ENCODE assay signal across 16 cellular contexts in the genomic region with DNA sequence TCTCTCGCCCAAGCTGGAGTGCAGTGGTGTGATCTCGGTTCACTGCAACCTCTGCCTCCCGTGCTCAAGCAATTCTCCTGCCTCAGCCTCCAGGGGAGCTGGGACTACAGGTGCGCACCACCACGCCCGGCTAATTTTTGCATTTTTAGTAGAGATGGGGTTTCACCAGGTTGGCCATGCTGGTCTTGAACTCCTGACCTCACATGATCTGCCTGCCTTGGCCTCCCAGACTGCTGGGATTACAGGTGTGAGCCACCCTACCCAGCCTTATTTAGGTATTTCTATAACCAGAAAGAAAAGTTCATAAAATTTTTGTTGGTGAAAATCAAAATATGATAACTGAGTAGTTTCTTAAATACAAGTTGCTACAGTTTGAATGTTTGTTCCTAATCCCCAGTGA. TPM values are rescaled to one million over a fixed set of nuclear protein-coding genes. Genes with fewer than 3 reads are reported as not detected.
A peak's percentile ranks its signal among the peaks of the same experiment; 100 is the strongest.
DNase-seq lines count a peak whose midpoint lies in the region; ATAC-seq, FAIRE-seq and TF ChIP-seq lines count a peak whose summit lies in the region.
"Not testable (repeated sequence)": the region's sequence is repeated elsewhere in the genome, so short reads cannot be mapped to it uniquely, and the experiment has no call there.
"Had no signal": no experiment of that assay in that cellular context is flagged by ENCODE, and none has a peak within 500 bp of the region (broad histone marks: within the 10 kb centered on the region; RNA-seq: fewer than 3 reads in every experiment).

No MANE protein-coding gene starts in this region.

- ATAC-seq in CD8-positive, alpha-beta T cell; activated CD8-positive, alpha-beta T cell treated with anti-CD3 and anti-CD28 coated beads for 36 hours: not testable (repeated sequence)

- not testable (repeated sequence) for H3K4me3 ChIP-seq in CD8-positive, alpha-beta T cell (ENCODE audit: low read depth, low read length); astrocyte (ENCODE audit: insufficient read depth, low read depth, low read length); hepatocyte
- H3K4me3 ChIP-seq in HUES6 (ENCODE audit: low read depth, low read length) (peak overlapping the region; percentile 98), PC-9 (peak overlapping the region; percentile 95; the same call in 1 of the 2 replicates)

- not testable (repeated sequence) for BruUV-seq in PC-9 (replicated peaks; lab: Mats Ljungman, UMichigan)

- H3K27me3 Mint-ChIP-seq in CD8-positive, alpha-beta T cell (ENCODE audit: low read depth); activated CD8-positive, alpha-beta T cell treated with anti-CD3 and anti-CD28 coated beads for 36 hours; astrocyte (ENCODE audit: low read depth, unreplicated experiment); nephron (ENCODE audit: low read depth); type B pancreatic cell: not testable (repeated sequence)

- H3K36me3 Mint-ChIP-seq in CD8-positive, alpha-beta T cell = peaks cover 21% of the 10 kb centered on the region
- peaks cover 29% of the 10 kb centered on the region for H3K36me3 Mint-ChIP-seq in activated CD8-positive, alpha-beta T cell treated with anti-CD3 and anti-CD28 coated beads for 36 hours (ENCODE audit: low read depth)
- not testable (repeated sequence) for H3K36me3 Mint-ChIP-seq in astrocyte (ENCODE audit: low read depth, unreplicated experiment)
- H3K36me3 Mint-ChIP-seq in nephron (ENCODE audit: low read depth) = peaks cover 17% of the 10 kb centered on the region
- H3K36me3 Mint-ChIP-seq in type B pancreatic cell = peaks cover 15% of the 10 kb centered on the region

- peaks cover 30% of the 10 kb centered on the region for H4K20me1 ChIP-seq in PC-9 (ENCODE audit: insufficient read depth)
- H4K20me1 ChIP-seq in astrocyte (ENCODE audit: insufficient read depth, low read length) = peaks cover 35% of the 10 kb centered on the region
- H4K20me1 ChIP-seq in hepatocyte (ENCODE audit: insufficient read depth, poor library complexity, severe bottlenecking) = peaks cover 10% of the 10 kb centered on the region

- H3K4me1 Mint-ChIP-seq in CD8-positive, alpha-beta T cell (ENCODE audit: low read depth) = peaks cover 42% of the 10 kb centered on the region
- peaks cover 39% of the 10 kb centered on the region for H3K4me1 Mint-ChIP-seq in activated CD8-positive, alpha-beta T cell treated with anti-CD3 and anti-CD28 coated beads for 36 hours (ENCODE audit: low read depth)
- H3K4me1 Mint-ChIP-seq in astrocyte (ENCODE audit: low read depth, unreplicated experiment) (peaks cover 16% of the 10 kb centered on the region), nephron (peaks cover 17% of the 10 kb centered on the region), type B pancreatic cell (ENCODE audit: unreplicated experiment) (peaks cover 20% of the 10 kb centered on the region)

- not testable (repeated sequence) for H3K9ac ChIP-seq in HUES6 (ENCODE audit: low read length)
- H3K9ac ChIP-seq in astrocyte (ENCODE audit: low read length) = peak overlapping the region; percentile 95

- H3K27ac Mint-ChIP-seq in CD8-positive, alpha-beta T cell = peak overlapping the region; percentile 90
- peak overlapping the region; percentile 92 for H3K27ac Mint-ChIP-seq in activated CD8-positive, alpha-beta T cell treated with anti-CD3 and anti-CD28 coated beads for 36 hours
- peak overlapping the region; percentile 26 for H3K27ac Mint-ChIP-seq in astrocyte (ENCODE audit: unreplicated experiment)
- H3K27ac Mint-ChIP-seq in nephron = not testable (repeated sequence)
- peak overlapping the region; percentile 84 for H3K27ac Mint-ChIP-seq in type B pancreatic cell

- not testable (repeated sequence) for TF ChIP-seq CTCF in CD8-positive, alpha-beta T cell (IDR thresholded peaks at IDR 0.05); PC-9 (conservative IDR thresholded peaks at IDR 0.05); activated CD8-positive, alpha-beta T cell treated with anti-CD3 and anti-CD28 coated beads for 36 hours (IDR thresholded peaks at IDR 0.05); astrocyte (IDR thresholded peaks at IDR 0.05; ENCODE audit: insufficient read depth, low read depth, low read length); hepatocyte (IDR thresholded peaks at IDR 0.05; ENCODE audit: poor library complexity); nephron (IDR thresholded peaks at IDR 0.05; ENCODE audit: unreplicated experiment in 3 of 3); type B pancreatic cell (conservative IDR thresholded peaks at IDR 0.05)

- H3K27me3 ChIP-seq in CD8-positive, alpha-beta T cell (ENCODE audit: insufficient read depth, low read length); HUES6 (ENCODE audit: control insufficient read depth, insufficient read depth, low read length); PC-9 (ENCODE audit: insufficient read depth, low read depth); astrocyte (ENCODE audit: insufficient read depth, low read length); hepatocyte: not testable (repeated sequence)

- peak overlapping the region; percentile 84 for H3K4me3 Mint-ChIP-seq in CD8-positive, alpha-beta T cell
- peak overlapping the region; percentile 83 for H3K4me3 Mint-ChIP-seq in activated CD8-positive, alpha-beta T cell treated with anti-CD3 and anti-CD28 coated beads for 36 hours
- peak overlapping the region; percentile 93 for H3K4me3 Mint-ChIP-seq in astrocyte (ENCODE audit: unreplicated experiment)
- H3K4me3 Mint-ChIP-seq in nephron = peak overlapping the region; percentile 90 to 98 (median 95)
- peak overlapping the region; percentile 92 for H3K4me3 Mint-ChIP-seq in type B pancreatic cell

- CTCF ChIA-PET in CD8-positive, alpha-beta T cell (lab: Charles Lee) = interaction anchor here (0.6 kb wide), 1 partner anchor 1452 kb away, joined by 4 read pairs; no protein-coding TSS in a partner anchor
- CTCF ChIA-PET in PC-9 (lab: Charles Lee) = interaction anchor here (0.6 kb wide), 1 partner anchor 171 kb away, joined by 8 read pairs; no protein-coding TSS in a partner anchor
- CTCF ChIA-PET in activated CD8-positive, alpha-beta T cell treated with anti-CD3 and anti-CD28 coated beads for 36 hours (lab: Charles Lee) = interaction anchor here (0.7 to 1.5 kb wide), 4 partner anchors 14 to 101 kb away, joined by 3 to 4 read pairs (median 3); a partner anchor contains a TSS

- not testable (repeated sequence) for H3K36me3 ChIP-seq in CD8-positive, alpha-beta T cell (ENCODE audit: insufficient read depth, low read length); PC-9 (ENCODE audit: low read depth); astrocyte (ENCODE audit: insufficient read depth, low read length); hepatocyte (replicated peaks; ENCODE audit: insufficient read depth, low read depth)
- H3K36me3 ChIP-seq in HUES6 (ENCODE audit: control insufficient read depth, insufficient read depth, low read length) = peaks cover 23% of the 10 kb centered on the region

- peaks cover 27% of the 10 kb centered on the region for H3F3A ChIP-seq in PC-9 (ENCODE audit: insufficient read depth, low read depth)

- POLR2A ChIA-PET in CD8-positive, alpha-beta T cell (lab: Charles Lee) = interaction anchor here (0.9 to 2.4 kb wide), 4 partner anchors 22 to 84 kb away, joined by 3 to 16 read pairs (median 8); a partner anchor contains a TSS
- POLR2A ChIA-PET in PC-9 (lab: Charles Lee; ENCODE audit: unreplicated experiment) = not testable (repeated sequence)
- POLR2A ChIA-PET in activated CD8-positive, alpha-beta T cell treated with anti-CD3 and anti-CD28 coated beads for 36 hours (lab: Charles Lee) = interaction anchor here (0.6 to 4.4 kb wide), 6 partner anchors 18 to 509 kb away, joined by 3 to 35 read pairs (median 3); a partner anchor contains a TSS

- peaks cover 47% of the 10 kb centered on the region for H3K4me1 ChIP-seq in CD8-positive, alpha-beta T cell (ENCODE audit: insufficient read depth, low read length)
- not testable (repeated sequence) for H3K4me1 ChIP-seq in HUES6 (ENCODE audit: control insufficient read depth, insufficient read depth, low read length)
- H3K4me1 ChIP-seq in PC-9 (replicated peaks; ENCODE audit: insufficient read depth) = peaks cover 17% of the 10 kb centered on the region
- H3K4me1 ChIP-seq in astrocyte (ENCODE audit: insufficient read depth, low read length) = peaks cover 13% of the 10 kb centered on the region
- H3K4me1 ChIP-seq in hepatocyte (ENCODE audit: insufficient read depth) = peaks cover 14% of the 10 kb centered on the region

- H3K9me3 Mint-ChIP-seq in CD8-positive, alpha-beta T cell; activated CD8-positive, alpha-beta T cell treated with anti-CD3 and anti-CD28 coated beads for 36 hours; astrocyte (ENCODE audit: unreplicated experiment); nephron; type B pancreatic cell: not testable (repeated sequence)

- peaks cover 58% of the 10 kb centered on the region for H3K79me2 ChIP-seq in PC-9 (ENCODE audit: low read depth)
- peaks cover 57% of the 10 kb centered on the region for H3K79me2 ChIP-seq in astrocyte (ENCODE audit: insufficient read depth, low read length)
- peaks cover 56% of the 10 kb centered on the region for H3K79me2 ChIP-seq in hepatocyte

- H3K9me3 ChIP-seq in CD8-positive, alpha-beta T cell (ENCODE audit: low read length); HUES6 (ENCODE audit: control insufficient read depth, insufficient read depth, low read depth, low read length); PC-9 (ENCODE audit: insufficient read depth, low read depth); astrocyte (ENCODE audit: insufficient read depth, low read depth, low read length); hepatocyte (ENCODE audit: low read depth): not testable (repeated sequence)

- DNase-seq in CD8-positive, alpha-beta T cell; PC-9; astrocyte (ENCODE audit: low read depth); hepatocyte (ENCODE audit: low spot score); type B pancreatic cell (ENCODE audit: extremely low spot score, unreplicated experiment): not testable (repeated sequence)
- DNase-seq in activated CD8-positive, alpha-beta T cell treated with anti-CD3 and anti-CD28 coated beads for 36 hours = peak; percentile 13

- intact Hi-C loops in CD8-positive, alpha-beta T cell (cut with DNase I, micrococcal nuclease) = loop anchor here in 1 of 2 experiments (2.0 kb wide), 1 partner anchor 71 kb away; no protein-coding TSS in a partner anchor
- intact Hi-C loops in PC-9 (cut with micrococcal nuclease; ENCODE audit: unreplicated experiment); activated CD8-positive, alpha-beta T cell treated with anti-CD3 and anti-CD28 coated beads for 36 hours (cut with micrococcal nuclease): not testable (repeated sequence)

- H3K9me2 ChIP-seq in PC-9 (ENCODE audit: insufficient read depth); hepatocyte (replicated peaks; ENCODE audit: insufficient read depth): not testable (repeated sequence)

- not testable (repeated sequence) for FAIRE-seq in astrocyte (lab: Jason Lieb, UNC)

- H3K27ac ChIP-seq in CD8-positive, alpha-beta T cell (ENCODE audit: low read depth, low read length) = peak overlapping the region; percentile 69
- H3K27ac ChIP-seq in HUES6 (ENCODE audit: low read depth, low read length); PC-9; astrocyte (ENCODE audit: low read depth, low read length); hepatocyte: not testable (repeated sequence)

- H2AFZ ChIP-seq in PC-9; astrocyte (ENCODE audit: low read depth, low read length); hepatocyte: not testable (repeated sequence)

- H3K4me2 ChIP-seq in PC-9 (peak overlapping the region; percentile 88), astrocyte (ENCODE audit: low read length) (peak overlapping the region; percentile 97), hepatocyte (peak overlapping the region; percentile 76)

- WGBS in hepatocyte (ENCODE audit: low lambda C conversion rate, missing lambda C conversion rate) = 91% methylated on average over 6 of the region's 6 CpGs

RNA-seq across cellular contexts. Expression of a gene that starts 1.5 kb away (rescaled TPM):
- total RNA-seq in CD8-positive, alpha-beta T cell = 10 to 100 TPM; 68.7 to 68.9 TPM
- 47.7 and 52.9 TPM in 2 replicates for total RNA-seq in PC-9 (2021)
- total RNA-seq in activated CD8-positive, alpha-beta T cell treated with anti-CD3 and anti-CD28 coated beads for 36 hours = 10 to 100 TPM; 57.5 to 59.6 TPM
- 41.5 and 45.3 TPM in 2 replicates for total RNA-seq in astrocyte
- total RNA-seq in hepatocyte = 6.1 and 7.8 TPM in 2 replicates
- 38.7 and 40.2 TPM in 2 replicates for polyA plus RNA-seq in hepatocyte
- total RNA-seq in type B pancreatic cell (ENCODE audit: low replicate concordance) = 61.0 and 70.8 TPM in 2 replicates

RNA-seq across cellular contexts. Expression of a gene that starts 28.5 kb away (rescaled TPM):
- 10 to 100 TPM; 92.3 to 95.4 TPM for total RNA-seq in CD8-positive, alpha-beta T cell
- total RNA-seq in PC-9 (2021) (61.0 and 65.3 TPM in 2 replicates), astrocyte (63.1 and 66.2 TPM in 2 replicates), hepatocyte (32.0 and 38.3 TPM in 2 replicates), type B pancreatic cell (ENCODE audit: low replicate concordance) (44.5 and 52.7 TPM in 2 replicates)
- 10 to 100 TPM; 60.1 to 62.4 TPM for total RNA-seq in activated CD8-positive, alpha-beta T cell treated with anti-CD3 and anti-CD28 coated beads for 36 hours
- polyA plus RNA-seq in hepatocyte = 33.0 and 33.3 TPM in 2 replicates

RNA-seq across cellular contexts. Expression of a gene that starts 47.5 kb away (rescaled TPM):
- under 1 TPM; 0.52 to 0.61 TPM for total RNA-seq in CD8-positive, alpha-beta T cell
- total RNA-seq in PC-9 (2021) (5.0 and 6.7 TPM in 2 replicates), astrocyte (4.4 and 5.0 TPM in 2 replicates), hepatocyte (2.2 and 3.0 TPM in 2 replicates), type B pancreatic cell (ENCODE audit: low replicate concordance) (4.3 and 8.5 TPM in 2 replicates)
- 1 to 10 TPM; 1.9 to 2.3 TPM for total RNA-seq in activated CD8-positive, alpha-beta T cell treated with anti-CD3 and anti-CD28 coated beads for 36 hours
- 2.5 and 2.9 TPM in 2 replicates for polyA plus RNA-seq in hepatocyte

RNA-seq across cellular contexts. Expression of a gene that starts 47.8 kb away (rescaled TPM):
- not detected for total RNA-seq in CD8-positive, alpha-beta T cell
- total RNA-seq in PC-9 (2021) = not detected in 2 replicates
- total RNA-seq in activated CD8-positive, alpha-beta T cell treated with anti-CD3 and anti-CD28 coated beads for 36 hours = not detected
- total RNA-seq in astrocyte = not detected in 2 replicates
- not detected in 2 replicates for total RNA-seq in hepatocyte
- not detected in 2 replicates for polyA plus RNA-seq in hepatocyte
- not detected in 2 replicates for total RNA-seq in type B pancreatic cell (ENCODE audit: low replicate concordance)
- total RNA-seq: dermis microvascular lymphatic vessel endothelial cell, esophagus muscularis mucosa, kidney, mesenteric fat pad, Peyer's patch, posterior vena cava, spleen, transverse colon had no signal
